In genomic region chr20:50005378-50006020, GRCh38 we compare ENCODE assay signal across 20 cellular contexts. TPM values are rescaled to one million over a fixed set of nuclear protein-coding genes. Genes with fewer than 3 reads are reported as not detected.
DNase-seq lines count a peak whose midpoint lies in the region; ATAC-seq and TF ChIP-seq lines count a peak whose summit lies in the region.
"Had no signal": no experiment of that assay in that cellular context is flagged by ENCODE, and none has a peak within 500 bp of the region (broad histone marks: within the 10 kb centered on the region; RNA-seq: fewer than 3 reads in every experiment).

No MANE protein-coding gene starts in this region.

- peak; percentile 58 for DNase-seq in DND-41
- no peak for DNase-seq in IMR-90
- peak; percentile 88 for DNase-seq in UCSD-AML1 (lab: John Stamatoyannopoulos, UW; ENCODE audit: unreplicated experiment)
- DNase-seq in mesothelial cell of epicardium (ENCODE audit: low spot score in 2 of 2, unreplicated experiment in 2 of 2), result no peak
- no peak for DNase-seq in activated CD8-positive, alpha-beta memory T cell treated with anti-CD3 and anti-CD28 coated beads, Interleukin-2, amount 50 U/mL, for 48 hours
- no peak for DNase-seq in GOT3 (lab: John Stamatoyannopoulos, UW)
- DNase-seq: activated CD4-positive, alpha-beta T cell treated with anti-CD3 and anti-CD28 coated beads for 1 hour; activated T-cell treated with anti-CD3 and anti-CD28 coated beads for 4 hours; BE2C; DMS53; naive B cell; NCI-H1048; NCI-H774; stimulated activated CD4-positive, alpha-beta T cell treated with anti-CD3 and anti-CD28 coated beads, Interleukin-1b, Interleukin-23, amount 100 ng/mL, for 48 hours; T-helper 2 cell; testis had no signal

- no peaks in the 10 kb centered on the region for H3K9me3 Mint-ChIP-seq in mesothelial cell of epicardium
- H3K9me3 Mint-ChIP-seq: naive B cell had no signal

- no peak overlapping the region for H3K23ac ChIP-seq in IMR-90 (ENCODE audit: low read depth, low read length)

- H3K9ac ChIP-seq in DND-41 (ENCODE audit: low read depth, low read length), result no peak overlapping the region
- H3K9ac ChIP-seq in IMR-90 (ENCODE audit: low read depth, low read length), result no peak overlapping the region

- H3K4me3 Mint-ChIP-seq in mesothelial cell of epicardium, result no peak overlapping the region
- H3K4me3 Mint-ChIP-seq: activated naive CD8-positive, alpha-beta T cell; naive B cell had no signal

- H2AFZ ChIP-seq in DND-41 (ENCODE audit: low read depth, low read length), result no peak overlapping the region
- H2AFZ ChIP-seq in IMR-90 (replicated peaks; ENCODE audit: low read length, poor library complexity), result peak overlapping the region; percentile 56

- no peak overlapping the region for H2BK15ac ChIP-seq in IMR-90 (ENCODE audit: low read depth, low read length)

- peaks cover 8% of the 10 kb centered on the region for H3K4me1 ChIP-seq in DND-41 (ENCODE audit: insufficient read depth, low read length)
- no peaks in the 10 kb centered on the region for H3K4me1 ChIP-seq in IMR-90 (ENCODE audit: control insufficient read depth, insufficient read depth, low read length)
- H3K4me1 ChIP-seq: BE2C, testis had no signal

- no peak overlapping the region for H3K56ac ChIP-seq in IMR-90 (ENCODE audit: extremely low read depth, insufficient read depth, low read length)

- H2BK120ac ChIP-seq in IMR-90 (ENCODE audit: low read depth, low read length), result no peak overlapping the region

- in situ Hi-C loops in IMR-90 (cut with MboI; ENCODE audit: low sequenced_read_pairs), result no loop called here

- H3K9me3 ChIP-seq in DND-41 (ENCODE audit: insufficient read depth, low read length, severe bottlenecking), result no peaks in the 10 kb centered on the region
- H3K9me3 ChIP-seq in IMR-90 (ENCODE audit: control insufficient read depth, insufficient read depth, low read length), result no peaks in the 10 kb centered on the region
- H3K9me3 ChIP-seq: BE2C, testis had no signal

- H3K79me1 ChIP-seq in IMR-90 (ENCODE audit: low read depth in 1 of 2, low read length in 2 of 2), result no peaks in the 10 kb centered on the region

- ATAC-seq in DND-41 (ENCODE audit: insufficient read depth, low read depth) (peak; percentile 78), IMR-90 (ENCODE audit: low read depth) (no peak), GM21825 (IDR thresholded peaks at IDR 0.05; ENCODE audit: unreplicated experiment) (no peak), HG03469 (IDR thresholded peaks at IDR 0.05; ENCODE audit: unreplicated experiment) (no peak)

- CTCF ChIA-PET in IMR-90 (lab: Yijun Ruan, JAX), result no interaction called here

- H3K36me3 Mint-ChIP-seq in mesothelial cell of epicardium, result no peaks in the 10 kb centered on the region
- H3K36me3 Mint-ChIP-seq: activated naive CD8-positive, alpha-beta T cell; naive B cell had no signal

- POLR2A ChIA-PET in IMR-90 (lab: Charles Lee; ENCODE audit: unreplicated experiment), result no interaction called here

- no peak overlapping the region for H4K8ac ChIP-seq in IMR-90 (ENCODE audit: low read depth in 2 of 2, low read length in 2 of 2)

- WGBS in IMR-90 (ENCODE audit: extremely low coverage in 2 of 2, insufficient read length in 1 of 2), 2 experiments, result 75% methylated on average over 8 of the region's 8 CpGs; no CpG with 5 or more reads in 1 of the 2 experiments

- no peak overlapping the region for H2BK5ac ChIP-seq in IMR-90 (ENCODE audit: low read depth, low read length, poor library complexity, severe bottlenecking)

- no peaks in the 10 kb centered on the region for H3K27me3 Mint-ChIP-seq in mesothelial cell of epicardium (ENCODE audit: low read depth)

- TF ChIP-seq RAD21 in IMR-90 (IDR thresholded peaks at IDR 0.05; ENCODE audit: low read length), result no peak

- H4K20me1 ChIP-seq in DND-41 (ENCODE audit: insufficient read depth, low read length) (no peaks in the 10 kb centered on the region), IMR-90 (ENCODE audit: insufficient read depth, low read length) (no peaks in the 10 kb centered on the region)

- H3K9me1 ChIP-seq in IMR-90 (ENCODE audit: insufficient read depth, low read length), result peaks cover 7% of the 10 kb centered on the region; the same call in 1 of the 2 replicates

- BruUV-seq in IMR-90 (replicated peaks; lab: Mats Ljungman, UMichigan), result no TSS peak

- no peak overlapping the region for H4K5ac ChIP-seq in IMR-90 (ENCODE audit: low read depth, low read length)

- H3K4me1 Mint-ChIP-seq in mesothelial cell of epicardium, result peaks cover 13% of the 10 kb centered on the region

- H3K79me2 ChIP-seq in DND-41 (ENCODE audit: insufficient read depth, low read length), result no peaks in the 10 kb centered on the region

- H3K4me2 ChIP-seq in DND-41 (ENCODE audit: insufficient read depth, low read length), result no peak overlapping the region
- no peak overlapping the region for H3K4me2 ChIP-seq in IMR-90 (ENCODE audit: low read depth, low read length)

- no peak overlapping the region for H4K91ac ChIP-seq in IMR-90 (ENCODE audit: insufficient read depth, low read depth, low read length)

- intact Hi-C loops in IMR-90 (cut with micrococcal nuclease), result no loop called here

- no peak overlapping the region for H3K18ac ChIP-seq in IMR-90 (ENCODE audit: low read depth, low read length)

- H3K27ac Mint-ChIP-seq in mesothelial cell of epicardium, result peak overlapping the region; percentile 61
- H3K27ac Mint-ChIP-seq: activated naive CD8-positive, alpha-beta T cell had no signal

- H3K4me3 ChIP-seq in DND-41 (ENCODE audit: low read depth in 1 of 2, low read length in 2 of 2), result no peak overlapping the region
- no peak overlapping the region for H3K4me3 ChIP-seq in IMR-90 (ENCODE audit: insufficient read depth, low read depth, low read length)
- H3K4me3 ChIP-seq: testis had no signal

- no peaks in the 10 kb centered on the region for H3K36me3 ChIP-seq in DND-41 (ENCODE audit: insufficient read depth, low read length)
- no peaks in the 10 kb centered on the region for H3K36me3 ChIP-seq in IMR-90 (ENCODE audit: control insufficient read depth, insufficient read depth, low read length)
- H3K36me3 ChIP-seq: BE2C had no signal

- no peak overlapping the region for H2BK20ac ChIP-seq in IMR-90 (ENCODE audit: low read depth, low read length)

- H3K27me3 ChIP-seq in DND-41 (ENCODE audit: insufficient read depth, low read length, poor library complexity) (peaks cover 7% of the 10 kb centered on the region), IMR-90 (ENCODE audit: control insufficient read depth, insufficient read depth, low read length) (no peaks in the 10 kb centered on the region; the same call in 1 of the 2 replicates)
- H3K27me3 ChIP-seq: BE2C, testis had no signal

- TF ChIP-seq POLR2A in IMR-90 (IDR thresholded peaks at IDR 0.05; ENCODE audit: low read depth, low read length), result no peak

- H3K27ac ChIP-seq in DND-41 (ENCODE audit: low read length), result no peak overlapping the region
- H3K27ac ChIP-seq in IMR-90 (ENCODE audit: insufficient read depth, low read length), result no peak overlapping the region
- H3K27ac ChIP-seq: testis had no signal

- H2AK5ac ChIP-seq in IMR-90 (ENCODE audit: low read depth, low read length), result no peak overlapping the region

- TF ChIP-seq CTCF in DND-41 (IDR thresholded peaks at IDR 0.05; ENCODE audit: borderline replicate concordance, extremely low read depth, low read length, poor library complexity, severe bottlenecking), result no peak
- no peak for TF ChIP-seq CTCF in IMR-90 (conservative IDR thresholded peaks at IDR 0.05; ENCODE audit: low read depth, low read length)
- no peak for TF ChIP-seq CTCF in mesothelial cell of epicardium (IDR thresholded peaks at IDR 0.05; ENCODE audit: unreplicated experiment)

- dilution Hi-C loops in IMR-90 (cut with HindIII; ENCODE audit: low sequenced_read_pairs, unreplicated experiment), result no loop called here

- H3K14ac ChIP-seq in IMR-90 (replicated peaks; ENCODE audit: low read depth, low read length), result no peak overlapping the region

- no peak overlapping the region for H2AK9ac ChIP-seq in IMR-90 (replicated peaks; ENCODE audit: low read depth, low read length, poor library complexity)

- no peak overlapping the region for H3K4ac ChIP-seq in IMR-90 (ENCODE audit: low read depth, low read length)

TF ChIP-seq in IMR-90, 13 proteins besides CTCF, POLR2A, EP300 and RAD21:
- no peak for TF ChIP-seq CEBPB (IDR thresholded peaks at IDR 0.05; ENCODE audit: low read depth, low read length)
- no peak for TF ChIP-seq MXI1 (IDR thresholded peaks at IDR 0.05; ENCODE audit: borderline replicate concordance, low read depth, low read length)
- TF ChIP-seq MAZ (IDR thresholded peaks at IDR 0.05; ENCODE audit: borderline replicate concordance, low read depth, low read length), result no peak
- TF ChIP-seq FOS (IDR thresholded peaks at IDR 0.05; ENCODE audit: low read depth, low read length), result no peak
- TF ChIP-seq USF2 (IDR thresholded peaks at IDR 0.05; ENCODE audit: low read depth, low read length), result no peak
- no peak for TF ChIP-seq ELK1 (IDR thresholded peaks at IDR 0.05; ENCODE audit: borderline replicate concordance, low read depth, low read length)

RNA-seq across cellular contexts. Expression of gene SNAI1, which starts 22.7 kb away (rescaled TPM):
- total RNA-seq in IMR-90 (2012; rRNA removed), result 0.54 and 0.83 TPM in 2 replicates
- polyA plus RNA-seq in IMR-90 (2012; rRNA removed), result 13.7 and 14.9 TPM in 2 replicates
- 10.8 and 34.1 TPM in 2 replicates for polyA plus RNA-seq in IMR-90 (2012; cell fraction: cytosol; rRNA removed)
- 54.0 and 64.7 TPM in 2 replicates for polyA plus RNA-seq in IMR-90 (2012; cell fraction: nucleus; rRNA removed; ENCODE audit: low replicate concordance)
- total RNA-seq in mesothelial cell of epicardium, result 8.5 to 9.7 TPM (median 8.9 TPM) in 3 replicates
- total RNA-seq: bronchial epithelial cell had no signal

Comparison
In these comparisons a context has a peak if more than half of its experiments do, and no peak if none do; other contexts are left out.
1. DNase-seq: peak in DND-41 (single experiment) and UCSD-AML1 (single experiment); none in IMR-90 (single experiment), mesothelial cell of epicardium (0 of 2), activated CD8-positive, alpha-beta memory T cell treated with anti-CD3 and anti-CD28 coated beads, Interleukin-2, amount 50 U/mL, for 48 hours (single experiment) and GOT3 (single experiment).